In the genomic region with DNA sequence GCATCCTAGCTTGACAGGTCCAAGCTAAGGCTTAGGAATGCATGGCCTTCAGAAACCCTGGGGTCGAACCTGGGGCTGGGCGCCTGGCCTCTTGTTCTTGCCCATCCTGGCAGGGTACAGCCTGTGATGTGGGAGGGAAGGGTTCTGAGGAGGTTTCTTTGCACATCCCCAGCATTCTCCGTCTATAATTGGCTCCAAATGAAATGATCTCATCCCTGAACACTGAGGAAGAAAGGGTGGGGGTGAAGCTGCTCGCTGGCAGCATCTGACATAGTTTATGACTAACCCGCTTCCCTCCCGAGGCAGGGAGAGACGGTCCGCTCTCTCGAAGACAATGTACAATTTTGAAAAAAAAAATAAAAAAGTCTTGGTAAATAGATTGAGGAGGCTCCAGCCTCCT, we compare ENCODE assay signal across 11 cellular contexts.
DNase-seq lines count a peak whose midpoint lies in the region; ATAC-seq, FAIRE-seq and TF ChIP-seq lines count a peak whose summit lies in the region.
"Had no signal": no experiment of that assay in that cellular context is flagged by ENCODE, and none has a peak within 500 bp of the region (broad histone marks: within the 10 kb centered on the region; RNA-seq: fewer than 3 reads in every experiment).

No MANE protein-coding gene starts in this region.

- no peak overlapping the region for H3K27ac Mint-ChIP-seq in activated T-cell treated with anti-CD3 and anti-CD28 coated beads, Interleukin-2, amount 50 U/mL, for 72 hours
- no peak overlapping the region for H3K27ac Mint-ChIP-seq in naive thymus-derived CD4-positive, alpha-beta T cell
- H3K27ac Mint-ChIP-seq: IgD-negative memory B cell, natural killer cell had no signal

- no peak for FAIRE-seq in GM19239 (lab: Jason Lieb, UNC)
- FAIRE-seq: GM12892 had no signal

- no peak for TF ChIP-seq CTCF in gastroesophageal sphincter (IDR thresholded peaks at IDR 0.05)

- ATAC-seq in gastroesophageal sphincter = peak; percentile 94
- no peak for ATAC-seq in activated T-cell treated with anti-CD3 and anti-CD28 coated beads, Interleukin-2, amount 50 U/mL, for 72 hours (replicated peaks in 1 of 2)
- no peak for ATAC-seq in naive thymus-derived CD4-positive, alpha-beta T cell
- ATAC-seq: natural killer cell had no signal

- CTCF ChIA-PET in naive thymus-derived CD4-positive, alpha-beta T cell (lab: Charles Lee) = no interaction called here

- 0 to 10% methylated on average over 1 to 4 of the region's 9 CpGs for WGBS in gastroesophageal sphincter (ENCODE audit: low coverage in 1 of 2), 2 donors

- no peak overlapping the region for H3K4me3 Mint-ChIP-seq in activated T-cell treated with anti-CD3 and anti-CD28 coated beads, Interleukin-2, amount 50 U/mL, for 72 hours
- H3K4me3 Mint-ChIP-seq in naive thymus-derived CD4-positive, alpha-beta T cell = no peak overlapping the region
- H3K4me3 Mint-ChIP-seq: IgD-negative memory B cell, natural killer cell had no signal

- no peaks in the 10 kb centered on the region for H3K36me3 Mint-ChIP-seq in activated T-cell treated with anti-CD3 and anti-CD28 coated beads, Interleukin-2, amount 50 U/mL, for 72 hours (ENCODE audit: insufficient read depth in 2 of 2)
- H3K36me3 Mint-ChIP-seq in naive thymus-derived CD4-positive, alpha-beta T cell = no peaks in the 10 kb centered on the region
- H3K36me3 Mint-ChIP-seq: IgD-negative memory B cell, natural killer cell had no signal

- H3K27me3 Mint-ChIP-seq in activated T-cell treated with anti-CD3 and anti-CD28 coated beads, Interleukin-2, amount 50 U/mL, for 72 hours (ENCODE audit: low read depth) = peaks cover 31% of the 10 kb centered on the region
- H3K27me3 Mint-ChIP-seq in naive thymus-derived CD4-positive, alpha-beta T cell = peaks cover 0 to 31% (median 7%) of the 10 kb centered on the region in 5 donors

- intact Hi-C loops in naive thymus-derived CD4-positive, alpha-beta T cell (cut with micrococcal nuclease) = no loop called here

- H3K4me1 Mint-ChIP-seq in activated T-cell treated with anti-CD3 and anti-CD28 coated beads, Interleukin-2, amount 50 U/mL, for 72 hours (ENCODE audit: low read depth) = peaks cover 4% of the 10 kb centered on the region
- peaks cover 0 to 2% (median 0%) of the 10 kb centered on the region in 7 donors for H3K4me1 Mint-ChIP-seq in naive thymus-derived CD4-positive, alpha-beta T cell

- H3K27ac ChIP-seq in gastroesophageal sphincter = peak overlapping the region in 3 of 4 donors; percentile 56 to 85 (median 73)
- no peak overlapping the region for H3K27ac ChIP-seq in naive thymus-derived CD4-positive, alpha-beta T cell (ENCODE audit: low read depth, low read length)

- H3K9me3 Mint-ChIP-seq in activated T-cell treated with anti-CD3 and anti-CD28 coated beads, Interleukin-2, amount 50 U/mL, for 72 hours = no peaks in the 10 kb centered on the region
- H3K9me3 Mint-ChIP-seq in naive thymus-derived CD4-positive, alpha-beta T cell = no peaks in the 10 kb centered on the region
- H3K9me3 Mint-ChIP-seq: natural killer cell had no signal

- H3K4me1 ChIP-seq in gastroesophageal sphincter = peaks cover 3 to 43% (median 11%) of the 10 kb centered on the region in 3 donors
- H3K4me1 ChIP-seq in naive thymus-derived CD4-positive, alpha-beta T cell (ENCODE audit: control insufficient read depth in 2 of 2, insufficient read depth in 2 of 2, low read length in 2 of 2) = no peaks in the 10 kb centered on the region

- DNase-seq in GOT3 (lab: John Stamatoyannopoulos, UW) (peak; percentile 46), T1000 (lab: John Stamatoyannopoulos, UW) (peak; percentile 85), retina (peak; percentile 53), GM19239 (ENCODE audit: insufficient read length, low spot score) (no peak)
- DNase-seq in stimulated activated CD8-positive, alpha-beta memory T cell treated with anti-CD3 and anti-CD28 coated beads, Interleukin-4, amount 100 ng/mL, for 48 hours = no peak
- no peak for DNase-seq in activated T-cell treated with anti-CD3 and anti-CD28 coated beads, Interleukin-2, amount 50 U/mL, for 72 hours
- no peak for DNase-seq in naive thymus-derived CD4-positive, alpha-beta T cell
- DNase-seq: natural killer cell had no signal

- no peaks in the 10 kb centered on the region for H3K36me3 ChIP-seq in gastroesophageal sphincter
- no peaks in the 10 kb centered on the region for H3K36me3 ChIP-seq in naive thymus-derived CD4-positive, alpha-beta T cell (ENCODE audit: control insufficient read depth in 2 of 3, insufficient read depth in 3 of 3, low read length in 3 of 3)

- TF ChIP-seq POLR2A in gastroesophageal sphincter (IDR thresholded peaks at IDR 0.05) = no peak

- POLR2A ChIA-PET in naive thymus-derived CD4-positive, alpha-beta T cell (lab: Charles Lee) = no interaction called here

- TF ChIP-seq EP300 in gastroesophageal sphincter (IDR thresholded peaks at IDR 0.05) = no peak

- no peaks in the 10 kb centered on the region for H3K9me3 ChIP-seq in gastroesophageal sphincter
- no peaks in the 10 kb centered on the region for H3K9me3 ChIP-seq in naive thymus-derived CD4-positive, alpha-beta T cell (ENCODE audit: control insufficient read depth in 2 of 3, low read length in 3 of 3)

- H3K27me3 ChIP-seq in gastroesophageal sphincter = no peaks in the 10 kb centered on the region
- no peaks in the 10 kb centered on the region for H3K27me3 ChIP-seq in naive thymus-derived CD4-positive, alpha-beta T cell (ENCODE audit: control insufficient read depth in 2 of 2, insufficient read depth in 2 of 2, low read length in 2 of 2)

- no peak overlapping the region for H3K4me3 ChIP-seq in gastroesophageal sphincter
- H3K4me3 ChIP-seq in naive thymus-derived CD4-positive, alpha-beta T cell (ENCODE audit: low read length) = no peak overlapping the region

Comparison
In these comparisons a context has a peak if more than half of its experiments do, and no peak if none do; other contexts are left out.
1. DNase-seq: peak in GOT3 (single experiment), T1000 (single experiment) and retina (single experiment); none in GM19239 (single experiment), stimulated activated CD8-positive, alpha-beta memory T cell treated with anti-CD3 and anti-CD28 coated beads, Interleukin-4, amount 100 ng/mL, for 48 hours (single experiment), activated T-cell treated with anti-CD3 and anti-CD28 coated beads, Interleukin-2, amount 50 U/mL, for 72 hours (0 of 2) and naive thymus-derived CD4-positive, alpha-beta T cell (0 of 9).